21 cellular contexts compared by ENCODE assay signal in the genomic region with DNA sequence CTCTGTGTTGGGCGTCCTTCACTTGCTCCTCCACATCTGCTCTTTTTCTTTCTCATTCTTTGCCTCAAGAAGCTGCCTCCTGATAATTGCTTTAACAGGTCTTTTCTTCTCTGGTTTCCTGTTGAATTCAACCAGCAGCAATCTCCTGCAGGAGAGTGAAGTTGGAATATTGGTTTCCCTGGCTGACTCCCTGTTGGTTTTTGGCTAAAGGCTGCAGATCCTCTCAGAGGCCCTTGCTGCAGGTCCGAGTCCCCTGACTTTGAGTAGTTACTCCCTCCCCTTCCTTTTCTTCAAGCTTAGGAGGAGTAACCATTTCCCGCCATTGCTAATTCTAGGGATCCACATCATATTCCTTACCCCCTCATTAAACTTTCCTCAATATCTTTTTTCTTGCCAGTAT. TPM values are rescaled to one million over a fixed set of nuclear protein-coding genes. Genes with fewer than 3 reads are reported as not detected.
DNase-seq lines count a peak whose midpoint lies in the region; FAIRE-seq and TF ChIP-seq lines count a peak whose summit lies in the region.
"Had no signal": no experiment of that assay in that cellular context is flagged by ENCODE, and none has a peak within 500 bp of the region (broad histone marks: within the 10 kb centered on the region; RNA-seq: fewer than 3 reads in every experiment).

No MANE protein-coding gene starts in this region.

- H2AK5ac ChIP-seq in H1 (ENCODE audit: low read depth, low read length): no peak overlapping the region

- no peak overlapping the region for H2BK20ac ChIP-seq in H1 (ENCODE audit: low read length)

- WGBS in H1 (ENCODE audit: extremely low coverage in 1 of 2, insufficient coverage in 1 of 2, insufficient read length in 1 of 2, insufficient replicate concordance in 2 of 2, low coverage in 1 of 2, low lambda C conversion rate in 2 of 2, missing lambda C conversion rate in 1 of 2), 2 experiments: 20% methylated on average over 3 of the region's 3 CpGs; no CpG with 5 or more reads in 1 of the 2 experiments
- WGBS in hepatocyte (ENCODE audit: low lambda C conversion rate, missing lambda C conversion rate): 73% methylated on average over 3 of the region's 3 CpGs

- no peak overlapping the region for H3K4me3 Mint-ChIP-seq in nephron progenitor cell
- H3K4me3 Mint-ChIP-seq: CD8-positive, alpha-beta T cell had no signal

- H3K14ac ChIP-seq in H1 (ENCODE audit: insufficient read length): no peak overlapping the region

- no peak overlapping the region for H3K56ac ChIP-seq in H1 (replicated peaks; ENCODE audit: insufficient read length, low read depth, low read length)

- CTCF ChIA-PET in H1 (lab: Charles Lee; ENCODE audit: partially characterized antibody): interaction anchor here (1.0 to 2.2 kb wide), 5 partner anchors 11 to 363 kb away, joined by 3 to 9 read pairs (median 4); no protein-coding TSS in a partner anchor

- TF ChIP-seq POLR2A in GM12892 (IDR thresholded peaks at IDR 0.05; ENCODE audit: low read depth, low read length): no peak
- TF ChIP-seq POLR2A in H1 (IDR thresholded peaks at IDR 0.05; ENCODE audit: control extremely low read depth in 1 of 2, low read depth in 2 of 2, low read length in 2 of 2): no peak

- H3K79me1 ChIP-seq in H1 (ENCODE audit: low read depth, low read length): no peaks in the 10 kb centered on the region

- no peak overlapping the region for H3K23ac ChIP-seq in H1 (ENCODE audit: insufficient read length)

- H3K9me2 ChIP-seq in hepatocyte (replicated peaks; ENCODE audit: insufficient read depth): no peaks in the 10 kb centered on the region

- H3K27ac ChIP-seq in H1 (ENCODE audit: low read depth, low read length) (no peak overlapping the region), hepatocyte (no peak overlapping the region)
- H3K27ac ChIP-seq: PC-9 had no signal

- no peak overlapping the region for H2BK12ac ChIP-seq in H1 (ENCODE audit: low read depth, low read length)

- H4K5ac ChIP-seq in H1 (ENCODE audit: insufficient read length, low read depth, low read length): peak overlapping the region; percentile 13

- H3K9ac ChIP-seq in H1 (replicated peaks in 1 of 4; ENCODE audit: extremely low read depth in 1 of 4, low read depth in 3 of 4, low read length in 3 of 4): no peak overlapping the region

- peaks cover 8% of the 10 kb centered on the region for H3K27me3 Mint-ChIP-seq in nephron progenitor cell (ENCODE audit: low read depth, poor library complexity)

- no peak for DNase-seq in GM12892 (ENCODE audit: insufficient read length)
- peak; percentile 14 for DNase-seq in NAMALWA (ENCODE audit: low spot score)
- DNase-seq in H1 (ENCODE audit: low read depth in 1 of 2, low spot score in 2 of 2): no peak
- no peak for DNase-seq in nephron progenitor cell
- no peak for DNase-seq in Kasumi-1 (lab: John Stamatoyannopoulos, UW)
- DNase-seq in hepatocyte (ENCODE audit: low spot score): no peak
- no peak for DNase-seq in NCI-H1092 treated with DMSO at 0.1 percent for 48 hours (lab: John Stamatoyannopoulos, UW)
- no peak for DNase-seq in AML-193 (lab: John Stamatoyannopoulos, UW)
- DNase-seq: CD8-positive, alpha-beta T cell; DND-41; GF-D8; IMR-90; MV-4-11; NCI-H146; NCI-H2081 treated with DMSO at 0.1 percent for 48 hours; NCI-H345; NCI-H526 treated with DMSO at 0.1 percent for 48 hours; NK-92 treated with Interleukin-12 subunit alpha and Interleukin-12 subunit beta, amount 100 ng/mL, for 24 hours; PC-9 had no signal

- POLR2A ChIA-PET in H1 (lab: Charles Lee; ENCODE audit: partially characterized antibody): interaction anchor here (0.6 kb wide), 1 partner anchor 28 kb away, joined by 3 read pairs; no protein-coding TSS in a partner anchor

- peak overlapping the region; percentile 55 for H3K27ac Mint-ChIP-seq in nephron progenitor cell
- H3K27ac Mint-ChIP-seq: CD8-positive, alpha-beta T cell had no signal

- H3K4me2 ChIP-seq in H1 (ENCODE audit: insufficient read depth in 1 of 2, low read depth in 2 of 2, low read length in 2 of 2) (peak overlapping the region in 1 of 2 experiments; percentile 23; a peak in 1 of 4 replicates), hepatocyte (no peak overlapping the region)
- H3K4me2 ChIP-seq: PC-9 had no signal

- no peaks in the 10 kb centered on the region for H3K36me3 Mint-ChIP-seq in nephron progenitor cell (ENCODE audit: low read depth)
- H3K36me3 Mint-ChIP-seq: CD8-positive, alpha-beta T cell had no signal

- no peak overlapping the region for H2BK120ac ChIP-seq in H1 (replicated peaks; ENCODE audit: low read depth, low read length)

- H4K20me1 ChIP-seq in H1 (replicated peaks in 1 of 2; ENCODE audit: control insufficient read depth in 1 of 2, insufficient read depth in 2 of 2, low read length in 2 of 2) (no peaks in the 10 kb centered on the region), hepatocyte (ENCODE audit: insufficient read depth, poor library complexity, severe bottlenecking) (no peaks in the 10 kb centered on the region)

- no peak for TF ChIP-seq CTCF in H1 (IDR thresholded peaks at IDR 0.05; ENCODE audit: control extremely low read depth in 1 of 3, insufficient read depth in 1 of 3, low read depth in 1 of 3, low read length in 3 of 3)
- TF ChIP-seq CTCF in nephron progenitor cell (IDR thresholded peaks at IDR 0.05): no peak
- TF ChIP-seq CTCF in hepatocyte (IDR thresholded peaks at IDR 0.05; ENCODE audit: poor library complexity): no peak

- peaks cover 15% of the 10 kb centered on the region for H3K4me1 Mint-ChIP-seq in nephron progenitor cell

- no peak for TF ChIP-seq RAD21 in H1 (IDR thresholded peaks at IDR 0.05 in 1 of 2, conservative IDR thresholded peaks at IDR 0.05 in 1 of 2; ENCODE audit: low read depth in 2 of 2, low read length in 2 of 2)

- H3K18ac ChIP-seq in H1 (ENCODE audit: extremely low read depth, low read length): no peak overlapping the region

- FAIRE-seq in GM12892 (lab: Jason Lieb, UNC) (peak; percentile 24), H1 (lab: Jason Lieb, UNC) (peak; percentile 52)
- FAIRE-seq: D721Med had no signal

- H2BK5ac ChIP-seq in H1 (ENCODE audit: low read depth, low read length): no peak overlapping the region

- H3K4me3 ChIP-seq in H1 (ENCODE audit: extremely low read depth in 1 of 4, insufficient read depth in 2 of 4, low read depth in 3 of 4, low read length in 4 of 4) (no peak overlapping the region), hepatocyte (no peak overlapping the region)
- H3K4me3 ChIP-seq: PC-9 had no signal

- H3K79me2 ChIP-seq in H1 (ENCODE audit: control insufficient read depth in 1 of 2, insufficient read depth in 2 of 2, low read length in 2 of 2) (no peaks in the 10 kb centered on the region), hepatocyte (no peaks in the 10 kb centered on the region)

- H3K9me3 ChIP-seq in H1 (ENCODE audit: insufficient read depth in 2 of 2, low read depth in 1 of 2, low read length in 1 of 2): no peaks in the 10 kb centered on the region
- H3K9me3 ChIP-seq in hepatocyte (ENCODE audit: low read depth): no peaks in the 10 kb centered on the region

- H4K8ac ChIP-seq in H1 (ENCODE audit: extremely low read depth, insufficient read depth, low read length): no peak overlapping the region

- H3K4ac ChIP-seq in H1 (replicated peaks; ENCODE audit: insufficient read length, low read depth, low read length): no peak overlapping the region

- H3K27me3 ChIP-seq in H1 (replicated peaks in 1 of 4; ENCODE audit: control insufficient read depth in 3 of 4, extremely low read depth in 1 of 4, insufficient read depth in 3 of 4, low read length in 3 of 4): no peaks in the 10 kb centered on the region
- H3K27me3 ChIP-seq in hepatocyte: no peaks in the 10 kb centered on the region

- no peaks in the 10 kb centered on the region for H3K9me3 Mint-ChIP-seq in nephron progenitor cell
- H3K9me3 Mint-ChIP-seq: CD8-positive, alpha-beta T cell had no signal

- H2AFZ ChIP-seq in H1 (ENCODE audit: low read length) (peak overlapping the region; percentile 4; the same call in 1 of the 2 replicates), hepatocyte (no peak overlapping the region)
- H2AFZ ChIP-seq: PC-9 had no signal

- H3K36me3 ChIP-seq in H1 (ENCODE audit: control insufficient read depth in 2 of 4, insufficient read depth in 4 of 4, low read length in 3 of 4) (no peaks in the 10 kb centered on the region), hepatocyte (replicated peaks; ENCODE audit: insufficient read depth, low read depth) (no peaks in the 10 kb centered on the region)

- H4K91ac ChIP-seq in H1 (replicated peaks; ENCODE audit: insufficient read length, low read length): no peak overlapping the region

- no peaks in the 10 kb centered on the region for H3K23me2 ChIP-seq in H1 (ENCODE audit: low read depth, low read length)

- no peak for TF ChIP-seq EP300 in H1 (IDR thresholded peaks at IDR 0.05; ENCODE audit: borderline replicate concordance in 1 of 2, low read depth in 2 of 2, low read length in 2 of 2)

- no peak overlapping the region for H2BK15ac ChIP-seq in H1 (ENCODE audit: low read length)

- H3K4me1 ChIP-seq in H1 (replicated peaks in 1 of 4; ENCODE audit: control insufficient read depth in 3 of 4, insufficient read depth in 4 of 4, low read length in 3 of 4): peaks cover 0 to 3% (median 1%) of the 10 kb centered on the region in 4 experiments; a peak in 2 of 7 replicates
- H3K4me1 ChIP-seq in hepatocyte (ENCODE audit: insufficient read depth): no peaks in the 10 kb centered on the region

TF ChIP-seq in H1, 55 proteins besides CTCF, POLR2A, EP300 and RAD21 (continues in another document):
- TF ChIP-seq YY1 (IDR thresholded peaks at IDR 0.05; ENCODE audit: low read depth, low read length) (0 out of 2 replicates have a peak, but pooled peaks have one; percentile 37), NANOG (IDR thresholded peaks at IDR 0.05; ENCODE audit: insufficient read depth, low read depth, low read length, poor library complexity, severe bottlenecking) (no peak), CTBP2 (IDR thresholded peaks at IDR 0.05; ENCODE audit: borderline replicate concordance, insufficient read depth, insufficient read length, low read length) (no peak)
- TF ChIP-seq, protein P1, sequence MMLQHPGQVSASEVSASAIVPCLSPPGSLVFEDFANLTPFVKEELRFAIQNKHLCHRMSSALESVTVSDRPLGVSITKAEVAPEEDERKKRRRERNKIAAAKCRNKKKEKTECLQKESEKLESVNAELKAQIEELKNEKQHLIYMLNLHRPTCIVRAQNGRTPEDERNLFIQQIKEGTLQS (IDR thresholded peaks at IDR 0.05; ENCODE audit: insufficient read depth, low read depth, low read length): no peak

RNA-seq across cellular contexts. Expression of a gene that starts 4.2 kb away (rescaled TPM):
- polyA plus RNA-seq in GM12892 (2012; ENCODE audit: missing spikeins): 21.8 TPM
- 0.06 TPM in 1 of 2 replicates, not detected in the other for total RNA-seq in H1 (2021; fragmentation: NEBNext Ultra II Directional; extraction: Animal tissue kit (Norgen Biotek cat#: 25700))
- not detected in 2 replicates for polyA plus RNA-seq in H1 (2011; rRNA removed)
- not detected for polyA plus RNA-seq in H1 (2011; cell fraction: cytosol; rRNA removed)
- 0.09 TPM for polyA plus RNA-seq in H1 (2011; cell fraction: nucleus; rRNA removed)
- polyA plus RNA-seq in H1 (2012, experiment 1 of 2): not detected in 4 replicates
- polyA plus RNA-seq in H1 (2012, experiment 2 of 2): not detected
- polyA plus RNA-seq in H1 (2013, experiment 1 of 2): 0.02 TPM
- polyA plus RNA-seq in H1 (2013, experiment 2 of 2): 0.09 TPM
- 0.09 TPM in 1 of 2 replicates, not detected in the other for polyA minus RNA-seq in H1 (2011; rRNA and poly(A)+ RNA removed)
- polyA minus RNA-seq in H1 (2011; cell fraction: cytosol; rRNA and poly(A)+ RNA removed): not detected
- polyA minus RNA-seq in H1 (2011; cell fraction: nucleus; rRNA and poly(A)+ RNA removed): not detected
- 2.3 and 2.4 TPM in 2 replicates for total RNA-seq in hepatocyte
- 1.0 and 1.9 TPM in 2 replicates for polyA plus RNA-seq in hepatocyte
- total RNA-seq: CD8-positive, alpha-beta T cell; IMR-90 had no signal
- polyA plus RNA-seq: BJ, IMR-90 had no signal
